Comparison of ENCODE assay signal across 9 cellular contexts in the genomic region with DNA sequence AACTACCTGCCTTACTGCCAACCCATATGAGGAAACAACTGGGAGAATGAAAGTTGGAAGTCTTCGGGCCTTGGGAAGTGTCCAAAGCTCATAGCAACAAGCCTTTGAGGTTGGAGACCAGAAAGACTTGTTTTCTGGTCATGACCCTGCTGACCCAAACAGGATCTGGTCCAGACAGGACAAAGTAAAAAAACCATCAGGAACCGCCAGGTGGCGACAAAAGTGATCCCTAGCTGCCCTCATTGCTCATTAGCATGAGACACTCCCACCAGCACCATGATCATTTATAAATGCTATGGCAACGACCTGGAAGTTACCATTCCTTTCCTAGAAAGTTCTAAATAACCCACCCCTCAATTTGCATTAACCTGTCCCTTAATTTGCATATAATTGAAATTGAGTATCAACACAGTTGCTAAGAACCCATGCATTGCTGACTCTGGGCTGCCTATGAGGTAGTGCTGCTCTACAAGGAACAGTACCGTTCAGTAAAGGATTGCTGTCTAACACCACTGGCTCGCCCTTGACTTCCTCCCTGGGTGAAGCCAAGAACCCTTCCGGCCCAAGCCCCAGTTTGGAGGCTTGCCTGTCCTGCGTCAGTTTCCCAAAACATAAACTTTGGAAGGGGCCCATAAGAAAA.
DNase-seq lines count a peak whose midpoint lies in the region; ATAC-seq and TF ChIP-seq lines count a peak whose summit lies in the region.
"Had no signal": no experiment of that assay in that cellular context is flagged by ENCODE, and none has a peak within 500 bp of the region (broad histone marks: within the 10 kb centered on the region; RNA-seq: fewer than 3 reads in every experiment).

No MANE protein-coding gene starts in this region.

- CTCF ChIA-PET in SK-N-SH (lab: Yijun Ruan, JAX): interaction anchor here (0.6 kb wide), 1 partner anchor 11 kb away, joined by 3 read pairs; no protein-coding TSS in a partner anchor
- CTCF ChIA-PET in HEK293T (lab: Yijun Ruan, JAX): no interaction called here

- TF ChIP-seq CTCF in GM06990 (IDR thresholded peaks at IDR 0.05; ENCODE audit: insufficient read depth, low read length, poor library complexity, severe bottlenecking) (peak; percentile 58), SK-N-SH (IDR thresholded peaks at IDR 0.05) (peak; percentile 63), chondrocyte (IDR thresholded peaks at IDR 0.05) (peak; percentile 23)

- no peak for TF ChIP-seq EP300 in SK-N-SH (IDR thresholded peaks at IDR 0.05; ENCODE audit: borderline replicate concordance in 1 of 2, low read depth in 1 of 2, low read length in 1 of 2)

- no peaks in the 10 kb centered on the region for H3K79me2 ChIP-seq in SK-N-SH (ENCODE audit: insufficient read depth)

- H3K36me3 ChIP-seq in GM06990 (ENCODE audit: control insufficient read depth, insufficient read depth, low read length) (no peaks in the 10 kb centered on the region), SK-N-SH (replicated peaks in 1 of 2; ENCODE audit: control insufficient read depth in 1 of 2, insufficient read depth in 2 of 2, low read length in 1 of 2) (no peaks in the 10 kb centered on the region)

- WGBS in SK-N-SH (ENCODE audit: low lambda C conversion rate): 37% methylated on average over 6 of the region's 8 CpGs

- H3F3A ChIP-seq in SK-N-SH (replicated peaks; ENCODE audit: insufficient read depth): no peaks in the 10 kb centered on the region

- H3K9me2 ChIP-seq in SK-N-SH: no peaks in the 10 kb centered on the region

- H3K27ac Mint-ChIP-seq in chondrocyte (ENCODE audit: unreplicated experiment): peak overlapping the region; percentile 95

- peak; percentile 68 for ATAC-seq in HG02759 (IDR thresholded peaks at IDR 0.05; ENCODE audit: unreplicated experiment)
- no peak for ATAC-seq in HG02884 (IDR thresholded peaks at IDR 0.05; ENCODE audit: unreplicated experiment)
- ATAC-seq in GM21717 (IDR thresholded peaks at IDR 0.05; ENCODE audit: unreplicated experiment): no peak

- no peaks in the 10 kb centered on the region for H3K4me1 ChIP-seq in SK-N-SH (ENCODE audit: control insufficient read depth in 1 of 2, insufficient read depth in 2 of 2, low read depth in 1 of 2, low read length in 1 of 2)

- H3K27me3 Mint-ChIP-seq in chondrocyte (ENCODE audit: low read depth): no peaks in the 10 kb centered on the region

- H3K4me1 Mint-ChIP-seq in chondrocyte (ENCODE audit: low read depth): peaks cover 52% of the 10 kb centered on the region

- no peaks in the 10 kb centered on the region for H3K9me3 ChIP-seq in SK-N-SH

- H3K27me3 ChIP-seq in GM06990 (replicated peaks; ENCODE audit: control insufficient read depth, insufficient read depth, low read length): no peaks in the 10 kb centered on the region; the same call in 1 of the 2 replicates
- H3K27me3 ChIP-seq in SK-N-SH (ENCODE audit: insufficient read depth): no peaks in the 10 kb centered on the region

- TF ChIP-seq RAD21 in SK-N-SH (IDR thresholded peaks at IDR 0.05; ENCODE audit: low read length): peak; percentile 32; the same call in 1 of the 2 replicates

- H3K36me3 Mint-ChIP-seq in chondrocyte (ENCODE audit: low read depth): no peaks in the 10 kb centered on the region

- no peak overlapping the region for H3K4me3 Mint-ChIP-seq in chondrocyte (ENCODE audit: unreplicated experiment)

- H3K4me3 ChIP-seq in GM06990 (replicated peaks; ENCODE audit: low read depth, low read length): no peak overlapping the region
- H3K4me3 ChIP-seq in SK-N-SH (ENCODE audit: low read depth in 2 of 2, low read length in 1 of 2): no peak overlapping the region
- H3K4me3 ChIP-seq: skin epidermis had no signal

- POLR2A ChIA-PET in SK-N-SH (lab: Yijun Ruan, JAX): no interaction called here
- POLR2A ChIA-PET in HEK293T (lab: Yijun Ruan, JAX): no interaction called here

- no peaks in the 10 kb centered on the region for H4K20me1 ChIP-seq in SK-N-SH (ENCODE audit: insufficient read depth)

- H3K9ac ChIP-seq in SK-N-SH: no peak overlapping the region

- peaks cover 3% of the 10 kb centered on the region for H3K9me3 Mint-ChIP-seq in chondrocyte (ENCODE audit: low read depth)

- H2AFZ ChIP-seq in SK-N-SH (ENCODE audit: low read depth): no peak overlapping the region

- no peak overlapping the region for H3K27ac ChIP-seq in SK-N-SH (ENCODE audit: low read depth in 2 of 2, low read length in 1 of 2)
- H3K27ac ChIP-seq: skin epidermis had no signal

- no peak overlapping the region for H3K4me2 ChIP-seq in SK-N-SH

- no peak for DNase-seq in GM06990 (ENCODE audit: extremely low read depth, insufficient read length)
- DNase-seq in SK-N-SH: no peak
- no peak for DNase-seq in chondrocyte (ENCODE audit: low spot score)
- peak; percentile 15 for DNase-seq in stimulated activated CD4-positive, alpha-beta T cell treated with anti-CD3 and anti-CD28 coated beads, Interleukin-1b, Interleukin-23, amount 100 ng/mL, for 4 hours (ENCODE audit: low read depth in 2 of 2)
- DNase-seq in HEK293T (ENCODE audit: extremely low spot score): no peak

TF ChIP-seq in SK-N-SH, 30 proteins besides CTCF, POLR2A, EP300 and RAD21:
- no peak for TF ChIP-seq RXRA (IDR thresholded peaks at IDR 0.05; ENCODE audit: borderline replicate concordance, low read depth)
- no peak for TF ChIP-seq NFIC (IDR thresholded peaks at IDR 0.05; ENCODE audit: borderline replicate concordance)
- TF ChIP-seq ELF1 (IDR thresholded peaks at IDR 0.05): no peak
- TF ChIP-seq TAF1 (IDR thresholded peaks at IDR 0.05; ENCODE audit: borderline replicate concordance, low read depth, low read length): no peak
- TF ChIP-seq, protein P1, sequence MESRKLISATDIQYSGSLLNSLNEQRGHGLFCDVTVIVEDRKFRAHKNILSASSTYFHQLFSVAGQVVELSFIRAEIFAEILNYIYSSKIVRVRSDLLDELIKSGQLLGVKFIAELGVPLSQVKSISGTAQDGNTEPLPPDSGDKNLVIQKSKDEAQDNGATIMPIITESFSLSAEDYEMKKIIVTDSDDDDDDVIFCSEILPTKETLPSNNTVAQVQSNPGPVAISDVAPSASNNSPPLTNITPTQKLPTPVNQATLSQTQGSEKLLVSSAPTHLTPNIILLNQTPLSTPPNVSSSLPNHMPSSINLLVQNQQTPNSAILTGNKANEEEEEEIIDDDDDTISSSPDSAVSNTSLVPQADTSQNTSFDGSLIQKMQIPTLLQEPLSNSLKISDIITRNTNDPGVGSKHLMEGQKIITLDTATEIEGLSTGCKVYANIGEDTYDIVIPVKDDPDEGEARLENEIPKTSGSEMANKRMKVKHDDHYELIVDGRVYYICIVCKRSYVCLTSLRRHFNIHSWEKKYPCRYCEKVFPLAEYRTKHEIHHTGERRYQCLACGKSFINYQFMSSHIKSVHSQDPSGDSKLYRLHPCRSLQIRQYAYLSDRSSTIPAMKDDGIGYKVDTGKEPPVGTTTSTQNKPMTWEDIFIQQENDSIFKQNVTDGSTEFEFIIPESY (IDR thresholded peaks at IDR 0.05; ENCODE audit: borderline replicate concordance, low read depth): no peak
- no peak for TF ChIP-seq GATA2 (CRISPR knock-in tag; IDR thresholded peaks at IDR 0.05)
- TF ChIP-seq SMC3 (IDR thresholded peaks at IDR 0.05; ENCODE audit: low read depth, low read length): peak; percentile 42

TF ChIP-seq in HEK293T, 16 proteins besides CTCF, POLR2A, EP300 and RAD21:
- TF ChIP-seq ARNT (IDR thresholded peaks at IDR 0.05) (no peak), ZNF384 (IDR thresholded peaks at IDR 0.05) (no peak)

Comparison
In these comparisons a context has a peak if more than half of its experiments do, and no peak if none do; other contexts are left out.
1. DNase-seq: peak in stimulated activated CD4-positive, alpha-beta T cell treated with anti-CD3 and anti-CD28 coated beads, Interleukin-1b, Interleukin-23, amount 100 ng/mL, for 4 hours (2 of 2); none in GM06990 (single experiment), SK-N-SH (single experiment), chondrocyte (single experiment) and HEK293T (single experiment).
2. Peak in every context shown above with its lines, with median percentiles within 50 percentile points of each other: CTCF ChIP-seq.